8 cellular contexts compared by ENCODE assay signal in the genomic region with DNA sequence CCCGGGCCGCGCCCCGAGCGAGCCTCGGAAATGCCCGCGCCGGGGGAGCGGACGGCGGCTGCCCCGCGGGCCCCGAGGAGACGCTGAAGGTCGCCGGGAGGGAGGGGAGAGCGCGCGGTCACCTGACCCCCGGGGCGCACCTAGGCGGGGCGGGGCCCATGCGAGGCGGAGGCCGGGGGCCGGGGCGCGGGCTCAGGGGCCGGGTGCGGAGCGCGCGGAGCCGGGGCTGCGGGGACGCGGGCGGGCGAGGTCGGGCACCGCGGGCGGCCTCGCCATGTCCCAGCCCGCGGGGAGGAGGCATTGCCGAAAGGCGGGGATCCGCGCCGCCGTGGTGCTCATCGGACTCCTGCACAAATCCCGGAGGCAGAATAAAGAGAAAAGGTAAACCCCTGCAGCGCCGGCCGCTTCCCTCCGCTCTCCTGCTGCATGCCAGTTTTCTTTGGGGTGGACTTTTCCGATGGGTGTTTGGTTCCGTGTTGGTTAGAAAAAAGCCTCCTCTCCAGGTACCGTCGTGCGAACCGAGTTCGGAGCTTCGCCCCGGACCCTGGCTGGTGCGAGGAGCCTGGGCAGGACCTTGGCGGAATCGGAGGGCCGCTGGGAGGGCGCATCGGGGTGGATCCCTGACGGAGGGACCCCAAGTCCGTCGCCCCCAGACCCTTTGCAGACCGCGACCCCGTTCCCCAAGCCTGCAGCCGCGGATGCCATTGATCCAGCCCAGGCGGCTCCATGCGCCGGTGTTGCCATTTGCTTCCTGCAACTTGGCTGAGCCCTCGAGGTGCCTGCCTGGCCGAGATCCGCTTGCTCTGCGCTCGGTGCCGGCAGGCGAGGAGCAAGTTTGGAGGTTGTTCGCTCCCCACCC. TPM values are rescaled to one million over a fixed set of nuclear protein-coding genes. Genes with fewer than 3 reads are reported as not detected.
DNase-seq lines count a peak whose midpoint lies in the region; ATAC-seq and TF ChIP-seq lines count a peak whose summit lies in the region.

No MANE protein-coding gene starts in this region.

- H3K4me2 ChIP-seq in hepatocyte (peak overlapping the region; percentile 90), skeletal muscle satellite cell (ENCODE audit: low read length) (peak overlapping the region; percentile 99)

- peaks cover 0 to 45% (median 16%) of the 10 kb centered on the region in 4 donors for H3K4me1 Mint-ChIP-seq in CD4-positive, CD25-positive, alpha-beta regulatory T cell

- DNase-seq in CD4-positive, CD25-positive, alpha-beta regulatory T cell: no peak
- no peak for DNase-seq in Jurkat, Clone E6-1 (ENCODE audit: low read depth, low spot score)
- DNase-seq in activated naive CD4-positive, alpha-beta T cell treated with anti-CD3 and anti-CD28 coated beads, Interleukin-2, amount 50 U/mL, for 16 hours: peak; percentile 24
- DNase-seq in hepatocyte (ENCODE audit: low spot score) (peak; percentile 74), NCI-H1694 treated with DMSO at 0.1 percent for 48 hours (lab: John Stamatoyannopoulos, UW) (no peak)

- peak overlapping the region; percentile 71 for H2AFZ ChIP-seq in hepatocyte

- no peaks in the 10 kb centered on the region for H3K9me3 Mint-ChIP-seq in CD4-positive, CD25-positive, alpha-beta regulatory T cell

- H3K27me3 ChIP-seq in CD4-positive, CD25-positive, alpha-beta regulatory T cell (ENCODE audit: control insufficient read depth, insufficient read depth, low read length): peaks cover 14% of the 10 kb centered on the region
- H3K27me3 ChIP-seq in hepatocyte (peaks cover 19% of the 10 kb centered on the region), skeletal muscle satellite cell (ENCODE audit: control insufficient read depth, insufficient read depth, low read length) (no peaks in the 10 kb centered on the region)

- peak in 1 of 2 donors; percentile 19 for ATAC-seq in CD4-positive, CD25-positive, alpha-beta regulatory T cell (ENCODE audit: low read depth in 2 of 2)
- no peak for ATAC-seq in HG02981 (IDR thresholded peaks at IDR 0.05; ENCODE audit: unreplicated experiment)
- no peak for ATAC-seq in HG02571 (IDR thresholded peaks at IDR 0.05; ENCODE audit: unreplicated experiment)

- peaks cover 13% of the 10 kb centered on the region for H3K27me3 Mint-ChIP-seq in CD4-positive, CD25-positive, alpha-beta regulatory T cell

- no peaks in the 10 kb centered on the region for H3K9me2 ChIP-seq in hepatocyte (replicated peaks; ENCODE audit: insufficient read depth)

- peaks cover 25% of the 10 kb centered on the region for H3K4me1 ChIP-seq in CD4-positive, CD25-positive, alpha-beta regulatory T cell (ENCODE audit: control insufficient read depth, insufficient read depth, low read length, poor library complexity, severe bottlenecking)
- H3K4me1 ChIP-seq in hepatocyte (ENCODE audit: insufficient read depth) (peaks cover 19% of the 10 kb centered on the region), skeletal muscle satellite cell (ENCODE audit: control insufficient read depth, insufficient read depth, low read length) (peaks cover 18% of the 10 kb centered on the region)

- 4% methylated on average over 37 of the region's 95 CpGs for WGBS in hepatocyte (ENCODE audit: low lambda C conversion rate, missing lambda C conversion rate)

- H3K79me2 ChIP-seq in hepatocyte: peaks cover 23% of the 10 kb centered on the region

- H3K36me3 Mint-ChIP-seq in CD4-positive, CD25-positive, alpha-beta regulatory T cell: peaks cover 13% of the 10 kb centered on the region

- no peak overlapping the region for H3K4me3 ChIP-seq in CD4-positive, CD25-positive, alpha-beta regulatory T cell (ENCODE audit: low read depth, low read length)
- H3K4me3 ChIP-seq in Jurkat, Clone E6-1 (ENCODE audit: low read length): peak overlapping the region; percentile 48
- H3K4me3 ChIP-seq in hepatocyte (peak overlapping the region; percentile 72), skeletal muscle satellite cell (ENCODE audit: low read length) (peak overlapping the region; percentile 91)

- H3K9ac ChIP-seq in skeletal muscle satellite cell (ENCODE audit: low read depth, low read length): peak overlapping the region; percentile 76

- no peaks in the 10 kb centered on the region for H4K20me1 ChIP-seq in hepatocyte (ENCODE audit: insufficient read depth, poor library complexity, severe bottlenecking)

- no peaks in the 10 kb centered on the region for H3K9me3 ChIP-seq in CD4-positive, CD25-positive, alpha-beta regulatory T cell (ENCODE audit: control insufficient read depth in 2 of 2, low read length in 2 of 2)
- H3K9me3 ChIP-seq in hepatocyte (ENCODE audit: low read depth): no peaks in the 10 kb centered on the region
- no peaks in the 10 kb centered on the region for H3K9me3 ChIP-seq in skeletal muscle satellite cell (replicated peaks; ENCODE audit: low read length)

- H3K36me3 ChIP-seq in CD4-positive, CD25-positive, alpha-beta regulatory T cell (ENCODE audit: control insufficient read depth, insufficient read depth, low read length): peaks cover 3% of the 10 kb centered on the region
- H3K36me3 ChIP-seq in hepatocyte (replicated peaks; ENCODE audit: insufficient read depth, low read depth) (no peaks in the 10 kb centered on the region), skeletal muscle satellite cell (ENCODE audit: insufficient read depth, low read length) (no peaks in the 10 kb centered on the region)

- H3K4me3 Mint-ChIP-seq in CD4-positive, CD25-positive, alpha-beta regulatory T cell: peak overlapping the region; percentile 56 to 88 (median 84)

- TF ChIP-seq CTCF in hepatocyte (IDR thresholded peaks at IDR 0.05; ENCODE audit: poor library complexity): no peak

- H3K27ac ChIP-seq in CD4-positive, CD25-positive, alpha-beta regulatory T cell (ENCODE audit: insufficient read depth, low read length, poor library complexity, severe bottlenecking): no peak overlapping the region
- peak overlapping the region; percentile 48 for H3K27ac ChIP-seq in hepatocyte

- H3K27ac Mint-ChIP-seq in CD4-positive, CD25-positive, alpha-beta regulatory T cell: no peak overlapping the region

RNA-seq across cellular contexts. Expression of a gene that starts 57.7 kb away (rescaled TPM):
- 87.6 TPM for total RNA-seq in CD4-positive, CD25-positive, alpha-beta regulatory T cell
- polyA plus RNA-seq in CD4-positive, CD25-positive, alpha-beta regulatory T cell: 1 to 10 TPM; 2.7 to 5.8 (median 4.8) TPM
- polyA plus RNA-seq in Jurkat, Clone E6-1 (2012; ENCODE audit: insufficient read depth, insufficient read length): 8.0 TPM
- total RNA-seq in hepatocyte: 8.6 and 10.0 TPM in 2 replicates
- polyA plus RNA-seq in hepatocyte: 3.0 and 4.6 TPM in 2 replicates
- total RNA-seq in skeletal muscle satellite cell (2012; rRNA removed): 1.7 and 2.0 TPM in 2 replicates

Comparison
In these comparisons a context has a peak if more than half of its experiments do, and no peak if none do; other contexts are left out.
1. DNase-seq: peak in activated naive CD4-positive, alpha-beta T cell treated with anti-CD3 and anti-CD28 coated beads, Interleukin-2, amount 50 U/mL, for 16 hours (single experiment) and hepatocyte (single experiment); none in CD4-positive, CD25-positive, alpha-beta regulatory T cell (0 of 3), Jurkat, Clone E6-1 (single experiment) and NCI-H1694 treated with DMSO at 0.1 percent for 48 hours (single experiment).